Comparison of ENCODE assay signal across 8 cellular contexts in the genomic region with DNA sequence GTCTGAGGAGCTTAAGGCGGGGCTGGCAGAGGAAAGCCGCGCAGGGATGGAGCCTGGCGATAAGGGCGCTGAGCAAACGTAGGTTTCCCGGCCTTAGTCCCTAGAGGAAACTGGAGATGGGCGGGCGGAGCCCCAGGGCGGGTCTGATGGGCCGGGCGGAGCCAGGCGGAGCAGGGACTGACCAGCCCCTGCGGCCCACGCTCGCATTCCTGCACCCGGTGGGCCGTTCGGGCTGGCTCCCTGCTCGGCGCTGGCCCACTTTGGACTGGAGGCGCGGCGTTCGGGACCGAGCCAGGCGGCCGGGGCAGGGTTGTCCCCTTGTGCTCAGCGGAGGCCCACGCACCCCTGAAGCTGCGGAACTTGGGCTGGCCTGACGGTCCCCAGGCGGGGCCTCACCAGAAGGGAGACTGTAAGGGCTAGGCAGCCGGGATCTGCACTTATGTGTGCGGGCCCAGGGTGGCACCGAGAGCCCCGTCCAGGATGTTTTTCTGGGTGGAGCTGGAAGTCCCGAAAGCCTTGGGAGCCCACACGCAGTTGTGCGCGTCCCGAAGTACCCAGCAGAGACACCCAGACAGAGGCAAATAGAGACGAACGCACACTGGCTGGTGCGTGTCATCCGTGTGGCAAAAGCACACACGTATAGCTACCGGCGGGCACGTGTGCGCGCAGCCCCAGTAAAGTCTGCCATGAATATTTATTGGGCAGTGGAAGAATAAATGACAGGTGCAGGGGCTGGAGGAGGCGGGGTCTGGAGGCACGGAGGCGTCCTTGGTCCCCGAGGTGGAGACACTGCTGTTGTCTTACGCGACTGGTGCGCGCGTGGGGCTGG. TPM values are rescaled to one million over a fixed set of nuclear protein-coding genes. Genes with fewer than 3 reads are reported as not detected.
DNase-seq lines count a peak whose midpoint lies in the region; ATAC-seq and TF ChIP-seq lines count a peak whose summit lies in the region.

No MANE protein-coding gene starts in this region.

- 1% methylated on average over 60 to 61 of the region's 61 CpGs for WGBS in aorta, 2 donors

- ATAC-seq in SK-N-SH treated with all-trans-retinoic acid at 6 μM for 48 hours = peak; percentile 85
- ATAC-seq in aorta (ENCODE audit: low FRiP score) = peak; percentile 75
- ATAC-seq in HG02870 (IDR thresholded peaks at IDR 0.05; ENCODE audit: unreplicated experiment) = no peak

- intact Hi-C loops in aorta (cut with DNase I) = loop anchor here in 1 of 2 donors (10.0 kb wide), 1 partner anchor 489 kb away; no protein-coding TSS in a partner anchor

- peak overlapping the region; percentile 5; the same call in 1 of the 2 replicates for H3K4me3 ChIP-seq in GM08714 (ENCODE audit: low read length)
- H3K4me3 ChIP-seq in mucosa of rectum (ENCODE audit: low read length in 2 of 2) = peak overlapping the region; percentile 27 to 52
- peak overlapping the region; percentile 1 to 8 for H3K4me3 ChIP-seq in aorta (ENCODE audit: low read length in 2 of 2)

- no peaks in the 10 kb centered on the region for H3K36me3 ChIP-seq in mucosa of rectum (ENCODE audit: control insufficient read depth in 2 of 2, insufficient read depth in 2 of 2, low read length in 2 of 2)
- no peaks in the 10 kb centered on the region for H3K36me3 ChIP-seq in aorta (ENCODE audit: control insufficient read depth in 1 of 2, insufficient read depth in 2 of 2, low read length in 1 of 2)

- H3K27ac ChIP-seq in mucosa of rectum (ENCODE audit: low read depth in 2 of 2, low read length in 2 of 2) = no peak overlapping the region
- no peak overlapping the region for H3K27ac ChIP-seq in aorta (ENCODE audit: low read depth in 1 of 2, low read length in 2 of 2)

- peak; percentile 68 for DNase-seq in A172 (ENCODE audit: low spot score)
- peak; percentile 95 for DNase-seq in epidermal melanocyte (ENCODE audit: insufficient read length, low spot score)
- DNase-seq in aorta = peak; percentile 73 to 86
- DNase-seq in NCI-H2196 treated with DMSO at 0.1 percent for 48 hours (lab: John Stamatoyannopoulos, UW; ENCODE audit: unreplicated experiment) = no peak

- H3K9me3 ChIP-seq in mucosa of rectum (ENCODE audit: control insufficient read depth in 2 of 2, low read length in 2 of 2) (no peaks in the 10 kb centered on the region), aorta (ENCODE audit: control insufficient read depth, low read length) (no peaks in the 10 kb centered on the region)

- H3K27me3 ChIP-seq in mucosa of rectum (ENCODE audit: control insufficient read depth in 2 of 2, insufficient read depth in 2 of 2, low read length in 2 of 2) = peaks cover 26 to 42% of the 10 kb centered on the region in 2 donors
- no peaks in the 10 kb centered on the region for H3K27me3 ChIP-seq in aorta (ENCODE audit: control insufficient read depth in 1 of 2, insufficient read depth in 2 of 2, low read length in 1 of 2)

- peak overlapping the region in 1 of 2 donors; percentile 35 for H3K9ac ChIP-seq in mucosa of rectum (ENCODE audit: low read depth in 1 of 2, low read length in 2 of 2)

- H3K4me1 ChIP-seq in mucosa of rectum (ENCODE audit: control insufficient read depth in 2 of 2, insufficient read depth in 2 of 2, low read length in 2 of 2) (peaks cover 12 to 21% of the 10 kb centered on the region in 2 donors), aorta (ENCODE audit: control insufficient read depth in 1 of 2, insufficient read depth in 2 of 2, low read length in 2 of 2) (no peaks in the 10 kb centered on the region)

TF ChIP-seq in SK-N-SH treated with all-trans-retinoic acid at 6 μM for 48 hours, 23 proteins besides CTCF, POLR2A, EP300 and RAD21:
- TF ChIP-seq TOX (CRISPR knock-in tag; IDR thresholded peaks at IDR 0.05; ENCODE audit: borderline replicate concordance) (no peak), PPARA (CRISPR knock-in tag; IDR thresholded peaks at IDR 0.05; ENCODE audit: borderline replicate concordance) (no peak), TCF4 (CRISPR knock-in tag; IDR thresholded peaks at IDR 0.05; ENCODE audit: borderline replicate concordance) (no peak), GLIS3 (CRISPR knock-in tag; IDR thresholded peaks at IDR 0.05) (no peak), BACH2 (CRISPR knock-in tag; IDR thresholded peaks at IDR 0.05; ENCODE audit: borderline replicate concordance) (no peak), CSDC2 (CRISPR knock-in tag; IDR thresholded peaks at IDR 0.05) (no peak), ZNF70 (CRISPR knock-in tag; IDR thresholded peaks at IDR 0.05) (no peak), RARB (CRISPR knock-in tag; IDR thresholded peaks at IDR 0.05) (no peak), OSR1 (CRISPR knock-in tag; IDR thresholded peaks at IDR 0.05) (no peak), SNAI2 (CRISPR knock-in tag; IDR thresholded peaks at IDR 0.05) (no peak), ZNF565 (CRISPR knock-in tag; conservative IDR thresholded peaks at IDR 0.05; ENCODE audit: low read depth) (no peak), ARNTL (CRISPR knock-in tag; IDR thresholded peaks at IDR 0.05; ENCODE audit: borderline replicate concordance, low read depth) (no peak), ESRRG (CRISPR knock-in tag; IDR thresholded peaks at IDR 0.05) (no peak), ISL1 (CRISPR knock-in tag; IDR thresholded peaks at IDR 0.05) (no peak), ZFP3 (CRISPR knock-in tag; IDR thresholded peaks at IDR 0.05) (no peak)
- TF ChIP-seq, protein P1, sequence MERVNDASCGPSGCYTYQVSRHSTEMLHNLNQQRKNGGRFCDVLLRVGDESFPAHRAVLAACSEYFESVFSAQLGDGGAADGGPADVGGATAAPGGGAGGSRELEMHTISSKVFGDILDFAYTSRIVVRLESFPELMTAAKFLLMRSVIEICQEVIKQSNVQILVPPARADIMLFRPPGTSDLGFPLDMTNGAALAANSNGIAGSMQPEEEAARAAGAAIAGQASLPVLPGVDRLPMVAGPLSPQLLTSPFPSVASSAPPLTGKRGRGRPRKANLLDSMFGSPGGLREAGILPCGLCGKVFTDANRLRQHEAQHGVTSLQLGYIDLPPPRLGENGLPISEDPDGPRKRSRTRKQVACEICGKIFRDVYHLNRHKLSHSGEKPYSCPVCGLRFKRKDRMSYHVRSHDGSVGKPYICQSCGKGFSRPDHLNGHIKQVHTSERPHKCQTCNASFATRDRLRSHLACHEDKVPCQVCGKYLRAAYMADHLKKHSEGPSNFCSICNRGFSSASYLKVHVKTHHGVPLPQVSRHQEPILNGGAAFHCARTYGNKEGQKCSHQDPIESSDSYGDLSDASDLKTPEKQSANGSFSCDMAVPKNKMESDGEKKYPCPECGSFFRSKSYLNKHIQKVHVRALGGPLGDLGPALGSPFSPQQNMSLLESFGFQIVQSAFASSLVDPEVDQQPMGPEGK (CRISPR knock-in tag; IDR thresholded peaks at IDR 0.05; ENCODE audit: borderline replicate concordance) = no peak
- TF ChIP-seq, protein P2, sequence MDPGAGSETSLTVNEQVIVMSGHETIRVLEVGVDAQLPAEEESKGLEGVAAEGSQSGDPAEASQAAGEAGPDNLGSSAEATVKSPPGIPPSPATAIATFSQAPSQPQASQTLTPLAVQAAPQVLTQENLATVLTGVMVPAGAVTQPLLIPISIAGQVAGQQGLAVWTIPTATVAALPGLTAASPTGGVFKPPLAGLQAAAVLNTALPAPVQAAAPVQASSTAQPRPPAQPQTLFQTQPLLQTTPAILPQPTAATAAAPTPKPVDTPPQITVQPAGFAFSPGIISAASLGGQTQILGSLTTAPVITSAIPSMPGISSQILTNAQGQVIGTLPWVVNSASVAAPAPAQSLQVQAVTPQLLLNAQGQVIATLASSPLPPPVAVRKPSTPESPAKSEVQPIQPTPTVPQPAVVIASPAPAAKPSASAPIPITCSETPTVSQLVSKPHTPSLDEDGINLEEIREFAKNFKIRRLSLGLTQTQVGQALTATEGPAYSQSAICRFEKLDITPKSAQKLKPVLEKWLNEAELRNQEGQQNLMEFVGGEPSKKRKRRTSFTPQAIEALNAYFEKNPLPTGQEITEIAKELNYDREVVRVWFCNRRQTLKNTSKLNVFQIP (CRISPR knock-in tag; IDR thresholded peaks at IDR 0.05; ENCODE audit: borderline replicate concordance, low read depth) = no peak
- TF ChIP-seq, protein P3, sequence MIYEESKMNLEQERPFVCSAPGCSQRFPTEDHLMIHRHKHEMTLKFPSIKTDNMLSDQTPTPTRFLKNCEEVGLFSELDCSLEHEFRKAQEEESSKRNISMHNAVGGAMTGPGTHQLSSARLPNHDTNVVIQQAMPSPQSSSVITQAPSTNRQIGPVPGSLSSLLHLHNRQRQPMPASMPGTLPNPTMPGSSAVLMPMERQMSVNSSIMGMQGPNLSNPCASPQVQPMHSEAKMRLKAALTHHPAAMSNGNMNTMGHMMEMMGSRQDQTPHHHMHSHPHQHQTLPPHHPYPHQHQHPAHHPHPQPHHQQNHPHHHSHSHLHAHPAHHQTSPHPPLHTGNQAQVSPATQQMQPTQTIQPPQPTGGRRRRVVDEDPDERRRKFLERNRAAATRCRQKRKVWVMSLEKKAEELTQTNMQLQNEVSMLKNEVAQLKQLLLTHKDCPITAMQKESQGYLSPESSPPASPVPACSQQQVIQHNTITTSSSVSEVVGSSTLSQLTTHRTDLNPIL (CRISPR knock-in tag; IDR thresholded peaks at IDR 0.05; ENCODE audit: low read depth) = no peak

RNA-seq across cellular contexts. Expression of a gene that starts 1.4 kb away (rescaled TPM):
- not detected in 2 replicates for total RNA-seq in A172 (2014; rRNA removed; shearing (Covaris generic))
- not detected for total RNA-seq in aorta
- polyA plus RNA-seq in aorta = not detected

RNA-seq across cellular contexts. Expression of a gene that starts 1.6 kb away (rescaled TPM):
- total RNA-seq in A172 (2014; rRNA removed; shearing (Covaris generic)) = under 0.01 and 0.02 TPM in 2 replicates
- under 1 TPM in 1 of 2 donors, not detected in 1; 0.24 TPM for total RNA-seq in aorta
- polyA plus RNA-seq in aorta = under 1 TPM in 1 of 2 donors, not detected in 1; 0.05 TPM

RNA-seq across cellular contexts. Expression of a gene that starts 12.9 kb away (rescaled TPM):
- not detected in 2 replicates for total RNA-seq in A172 (2014; rRNA removed; shearing (Covaris generic))
- total RNA-seq in aorta = 10 to 100 TPM; 13.3 to 23.9 TPM
- 10 to 100 TPM; 14.7 to 52.7 TPM for polyA plus RNA-seq in aorta

RNA-seq across cellular contexts. Expression of a gene that starts 35.6 kb away (rescaled TPM):
- 14.4 and 26.9 TPM in 2 replicates for total RNA-seq in A172 (2014; rRNA removed; shearing (Covaris generic))
- total RNA-seq in aorta = 100 to 1,000 TPM; 243 to 254 TPM
- polyA plus RNA-seq in aorta = 100 to 1,000 TPM in 1 of 2 donors, 10 to 100 TPM in 1; 95.7 to 329 TPM

RNA-seq across cellular contexts. Expression of a gene that starts 44.3 kb away (rescaled TPM):
- total RNA-seq in A172 (2014; rRNA removed; shearing (Covaris generic)) = 1.0 and 3.1 TPM in 2 replicates
- 10 to 100 TPM; 15.7 to 40.1 TPM for total RNA-seq in aorta
- polyA plus RNA-seq in aorta = 1 to 10 TPM in 1 of 2 donors, under 1 TPM in 1; 0.74 to 6.9 TPM

Comparison
In these comparisons a context has a peak if more than half of its experiments do, and no peak if none do; other contexts are left out.
1. RNA of a gene that starts 12.9 kb away (total RNA-seq): 13.3 to 23.9 TPM in aorta; not detected in A172; every median in the first group is over 10 times any median in the second.
2. Peak in every context shown above with its lines, with median percentiles within 50 percentile points of each other: H3K4me3 ChIP-seq.